ENCODE assay signal across 9 cellular contexts in the genomic region with DNA sequence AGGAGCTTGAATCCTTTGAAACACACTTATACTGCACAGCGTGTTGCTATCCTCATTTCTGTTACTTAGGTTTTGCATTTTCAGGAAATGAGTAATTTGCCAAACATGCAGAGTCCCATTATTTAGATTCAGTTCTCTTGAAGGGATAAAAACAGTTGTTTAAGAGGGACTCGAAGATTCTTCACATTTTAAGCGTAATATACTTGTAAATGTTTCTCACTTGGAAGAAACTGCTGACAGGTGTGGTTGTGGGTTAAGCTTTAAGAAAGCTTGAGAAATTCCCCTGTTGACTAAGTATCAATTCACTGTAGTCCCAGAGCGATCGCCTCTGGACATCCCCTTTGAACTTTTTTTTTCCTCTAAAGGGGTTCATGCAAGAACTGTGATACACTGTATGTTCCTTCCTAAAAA. TPM values are rescaled to one million over a fixed set of nuclear protein-coding genes. Genes with fewer than 3 reads are reported as not detected.
A peak's percentile ranks its signal among the peaks of the same experiment; 100 is the strongest.
DNase-seq lines count a peak whose midpoint lies in the region; ATAC-seq and TF ChIP-seq lines count a peak whose summit lies in the region.
"Had no signal": no experiment of that assay in that cellular context is flagged by ENCODE, and none has a peak within 500 bp of the region (broad histone marks: within the 10 kb centered on the region; RNA-seq: fewer than 3 reads in every experiment).

No MANE protein-coding gene starts in this region.

- peaks cover 20% of the 10 kb centered on the region for H3K4me1 ChIP-seq in Karpas-422 (ENCODE audit: low read length)
- H3K4me1 ChIP-seq in thoracic aorta (ENCODE audit: control insufficient read depth in 1 of 2, low read depth in 2 of 2): peaks cover 15 to 19% of the 10 kb centered on the region in 2 donors

- H3K4me3 ChIP-seq in GM12865 (ENCODE audit: low read depth, low read length) (peak overlapping the region; percentile 41), Karpas-422 (ENCODE audit: low read length) (no peak overlapping the region), thoracic aorta (peak overlapping the region; percentile 25)

- H3K9me3 ChIP-seq in Karpas-422 (ENCODE audit: low read length): no peaks in the 10 kb centered on the region
- H3K9me3 ChIP-seq in thoracic aorta: no peaks in the 10 kb centered on the region

- no peak overlapping the region for H3K27ac ChIP-seq in Karpas-422 (ENCODE audit: low read length)
- H3K27ac ChIP-seq in thoracic aorta: no peak overlapping the region

- no peaks in the 10 kb centered on the region for H3K9me2 ChIP-seq in Karpas-422 (replicated peaks; ENCODE audit: insufficient read depth, low read length)

- H3K9ac ChIP-seq in Karpas-422 (ENCODE audit: low read length): no peak overlapping the region

- H3K36me3 ChIP-seq in Karpas-422 (ENCODE audit: insufficient read depth, low read length) (no peaks in the 10 kb centered on the region), thoracic aorta (no peaks in the 10 kb centered on the region)

- peak; percentile 84 for DNase-seq in GM12865 (ENCODE audit: low read depth)
- DNase-seq in Karpas-422: no peak
- DNase-seq in dedifferentiated amniotic fluid mesenchymal stem cell (ENCODE audit: extremely low spot score): peak; percentile 26
- DNase-seq in thoracic aorta (ENCODE audit: low spot score): no peak
- no peak for DNase-seq in nucleus accumbens (lab: John Stamatoyannopoulos, UW)
- DNase-seq in NCI-H2196 treated with DMSO at 0.1 percent for 48 hours (lab: John Stamatoyannopoulos, UW; ENCODE audit: unreplicated experiment): no peak
- DNase-seq in SW480 (ENCODE audit: low spot score): no peak

- H3K4me2 ChIP-seq in Karpas-422 (ENCODE audit: low read depth, low read length, poor library complexity, severe bottlenecking): no peak overlapping the region

- TF ChIP-seq CTCF in GM12865 (IDR thresholded peaks at IDR 0.05; ENCODE audit: insufficient read depth, low read depth, low read length, missing control alignments) (no peak), thoracic aorta (IDR thresholded peaks at IDR 0.05) (no peak)

- ATAC-seq in GM21786 (IDR thresholded peaks at IDR 0.05; ENCODE audit: unreplicated experiment) (peak; percentile 72), thoracic aorta (ENCODE audit: insufficient number of reproducible peaks, low FRiP score, low read depth) (no peak)

- H3K79me2 ChIP-seq in Karpas-422 (ENCODE audit: low read length): no peaks in the 10 kb centered on the region

- H2AFZ ChIP-seq in Karpas-422 (ENCODE audit: low read length): peak overlapping the region; percentile 45; the same call in 1 of the 2 replicates

- no peaks in the 10 kb centered on the region for H3K27me3 ChIP-seq in Karpas-422 (ENCODE audit: low read length)
- no peaks in the 10 kb centered on the region for H3K27me3 ChIP-seq in thoracic aorta (replicated peaks; ENCODE audit: insufficient read depth)

- H4K20me1 ChIP-seq in Karpas-422 (ENCODE audit: insufficient read depth, low read depth, low read length): no peaks in the 10 kb centered on the region

RNA-seq across cellular contexts. Expression of a gene that starts 30.6 kb away (rescaled TPM):
- total RNA-seq in Karpas-422 (2014; rRNA removed; shearing (Covaris generic); ENCODE audit: low replicate concordance): 0.22 and 3.5 TPM in 2 replicates
- 100 to 1,000 TPM in 1 of 2 donors, 10 to 100 TPM in 1; 54.0 to 127 TPM for total RNA-seq in thoracic aorta
- total RNA-seq: NCI-H460 had no signal

Comparison
In these comparisons a context has a peak if more than half of its experiments do, and no peak if none do; other contexts are left out.
1. DNase-seq: peak in GM12865 (single experiment) and dedifferentiated amniotic fluid mesenchymal stem cell (single experiment); none in Karpas-422 (single experiment), thoracic aorta (single experiment), nucleus accumbens (0 of 56), NCI-H2196 treated with DMSO at 0.1 percent for 48 hours (single experiment) and SW480 (single experiment).
2. RNA of a gene that starts 30.6 kb away (total RNA-seq): 54.0 to 127 TPM in thoracic aorta; 0.22 to 3.5 TPM in Karpas-422; every median in the first group is over 10 times any median in the second.